8 cellular contexts compared by ENCODE assay signal in the genomic region with DNA sequence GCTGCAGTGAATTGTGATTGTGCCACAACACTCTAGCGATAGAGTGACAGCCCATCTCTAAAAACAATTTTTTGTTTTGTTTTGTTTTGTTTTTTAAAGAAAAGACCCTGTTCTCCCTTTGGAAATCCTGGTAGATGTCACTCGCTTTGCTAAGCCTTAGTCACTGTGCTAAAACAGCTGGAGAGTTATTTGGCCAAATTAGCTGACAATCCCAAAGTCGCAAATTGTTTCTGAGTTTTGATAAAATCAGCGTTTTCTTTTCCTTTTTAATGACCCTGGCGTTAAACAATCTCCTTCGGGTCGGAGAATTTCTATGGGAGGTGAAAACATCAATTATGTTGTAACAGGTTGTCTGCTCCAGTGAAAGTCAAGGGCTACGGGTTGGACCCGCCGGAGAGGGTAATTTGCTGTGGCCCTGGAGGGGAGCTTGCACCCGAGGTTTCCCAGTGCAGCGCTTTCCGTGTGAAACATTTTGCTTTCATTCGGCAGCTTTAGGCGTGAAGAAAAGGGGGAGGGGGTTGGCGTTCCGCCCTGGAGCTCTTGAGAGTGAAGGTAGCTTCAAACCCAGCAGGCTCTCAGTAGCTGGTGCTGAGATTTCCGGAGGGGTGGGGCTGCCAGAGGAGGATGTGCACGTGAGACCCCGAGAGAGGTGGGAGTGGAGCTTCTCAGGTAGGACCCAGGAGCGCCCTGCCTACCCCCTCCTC.
DNase-seq lines count a peak whose midpoint lies in the region; ATAC-seq and TF ChIP-seq lines count a peak whose summit lies in the region.

No MANE protein-coding gene starts in this region.

- H3K4me3 ChIP-seq in GM23248 = peak overlapping the region; percentile 68
- H3K4me3 ChIP-seq in heart left ventricle = peak overlapping the region; percentile 50 to 90 (median 69)
- no peak overlapping the region for H3K4me3 ChIP-seq in HAP-1

- peak overlapping the region; percentile 59 for H2AFZ ChIP-seq in GM23248

- H3K9ac ChIP-seq in GM23248 = no peak overlapping the region

- peaks cover 6% of the 10 kb centered on the region for H3K4me1 ChIP-seq in GM23248 (ENCODE audit: insufficient read depth)
- peaks cover 0 to 46% (median 17%) of the 10 kb centered on the region in 12 donors for H3K4me1 ChIP-seq in heart left ventricle
- H3K4me1 ChIP-seq in HAP-1 = no peaks in the 10 kb centered on the region

- DNase-seq in GM23248 (peak; percentile 12), RPMI7951 (ENCODE audit: low read depth) (peak; percentile 4), heart left ventricle (peak; percentile 39 to 76 (median 70)), posterior vena cava (ENCODE audit: low spot score) (peak; percentile 82), AML-193 (lab: John Stamatoyannopoulos, UW) (no peak), HAP-1 (ENCODE audit: low spot score in 2 of 2) (no peak)
- no peak for DNase-seq in activated CD4-positive, CD25-positive, alpha-beta regulatory T cell treated with anti-CD3 and anti-CD28 coated beads, Interleukin-2, amount 50 U/mL, for 72 hours

- no peak for TF ChIP-seq POLR2A in heart left ventricle (IDR thresholded peaks at IDR 0.05)

- WGBS in GM23248 (ENCODE audit: low coverage in 1 of 2, low lambda C conversion rate in 2 of 2, missing lambda C conversion rate in 2 of 2), 2 experiments = 5 to 6% methylated on average over 19 to 21 of the region's 21 CpGs
- WGBS in heart left ventricle, 4 donors = 7 to 15% (median 9%) methylated on average over 13 to 21 of the region's 21 CpGs

- no peak for TF ChIP-seq CTCF in heart left ventricle (IDR thresholded peaks at IDR 0.05)

- H3K36me3 ChIP-seq in GM23248 (ENCODE audit: low read depth) (no peaks in the 10 kb centered on the region), heart left ventricle (no peaks in the 10 kb centered on the region), HAP-1 (replicated peaks) (no peaks in the 10 kb centered on the region)

- H3K9me2 ChIP-seq in GM23248 (ENCODE audit: insufficient read depth) = no peaks in the 10 kb centered on the region

- H4K20me1 ChIP-seq in GM23248 (ENCODE audit: insufficient read depth) = no peaks in the 10 kb centered on the region; the same call in 1 of the 2 replicates

- ATAC-seq in heart left ventricle = peak; percentile 19 to 62 (median 40)
- no peak for ATAC-seq in GM21447 (IDR thresholded peaks at IDR 0.05; ENCODE audit: unreplicated experiment)

- in situ Hi-C loops in GM23248 (cut with MboI) (no loop called here), HAP-1 (cut with MboI; ENCODE audit: low sequenced_read_pairs) (no loop called here)

- intact Hi-C loops in heart left ventricle (cut with DNase I) (loop anchor here in 8 of 10 donors (2.0 to 10.0 kb wide), 10 partner anchors 50 to 312 kb away; a partner anchor contains a TSS), posterior vena cava (cut with DNase I) (no loop called here)

- H3K27ac ChIP-seq in GM23248 (no peak overlapping the region), heart left ventricle (peak overlapping the region in 11 of 12 donors; percentile 36 to 90 (median 81))

- H3K27me3 ChIP-seq in GM23248 (replicated peaks; ENCODE audit: insufficient read depth) (peaks cover 56% of the 10 kb centered on the region), heart left ventricle (peaks cover 0 to 29% (median 0%) of the 10 kb centered on the region in 9 donors), HAP-1 (ENCODE audit: low read depth) (no peaks in the 10 kb centered on the region)

- no peaks in the 10 kb centered on the region for H3K79me2 ChIP-seq in GM23248 (ENCODE audit: insufficient read depth)

- H3F3A ChIP-seq in GM23248 (ENCODE audit: insufficient read depth) = no peaks in the 10 kb centered on the region

- H3K4me2 ChIP-seq in GM23248 (ENCODE audit: unreplicated experiment) = peak overlapping the region; percentile 88

- H3K9me3 ChIP-seq in GM23248 (ENCODE audit: low read depth) (no peaks in the 10 kb centered on the region), heart left ventricle (no peaks in the 10 kb centered on the region), HAP-1 (no peaks in the 10 kb centered on the region)

Comparison
In these comparisons a context has a peak if more than half of its experiments do, and no peak if none do; other contexts are left out.
1. DNase-seq: peak in GM23248 (single experiment), RPMI7951 (single experiment), heart left ventricle (5 of 5) and posterior vena cava (single experiment); none in AML-193 (0 of 2), activated CD4-positive, CD25-positive, alpha-beta regulatory T cell treated with anti-CD3 and anti-CD28 coated beads, Interleukin-2, amount 50 U/mL, for 72 hours (single experiment) and HAP-1 (0 of 2).
2. intact Hi-C loops: an anchor here in heart left ventricle (2.0 to 10.0 kb wide); none called in posterior vena cava.